ENCODE assay signal across 1 cellular context in genomic region chr6:453152-453551, GRCh38.
TF ChIP-seq lines count a peak whose summit lies in the region.

No MANE protein-coding gene starts in this region.

TF ChIP-seq in GM23338, 12 proteins besides CTCF, POLR2A, EP300 and RAD21 (continued from another document):
- TF ChIP-seq ZNF462 (CRISPR knock-in tag; IDR thresholded peaks at IDR 0.05) (no peak), ZNF331 (CRISPR knock-in tag; IDR thresholded peaks at IDR 0.05; ENCODE audit: low read depth) (no peak), EZH2 (IDR thresholded peaks at IDR 0.05; ENCODE audit: low read depth, unreplicated experiment) (no peak), ZNF114 (CRISPR knock-in tag; IDR thresholded peaks at IDR 0.05) (no peak), STAT1 (IDR thresholded peaks at IDR 0.05; ENCODE audit: unreplicated experiment) (no peak), NANOG (IDR thresholded peaks at IDR 0.05; ENCODE audit: borderline replicate concordance) (no peak), JUNB (IDR thresholded peaks at IDR 0.05; ENCODE audit: unreplicated experiment) (no peak), EZH2phosphoT487 (IDR thresholded peaks at IDR 0.05; ENCODE audit: unreplicated experiment) (no peak)
